8 cellular contexts compared by ENCODE assay signal in genomic region chr15:89171136-89172072, GRCh38. TPM values are rescaled to one million over a fixed set of nuclear protein-coding genes. Genes with fewer than 3 reads are reported as not detected.
A peak's percentile ranks its signal among the peaks of the same experiment; 100 is the strongest.
DNase-seq lines count a peak whose midpoint lies in the region; ATAC-seq and TF ChIP-seq lines count a peak whose summit lies in the region.

No MANE protein-coding gene starts in this region.

- intact Hi-C loops in HCT116 (cut with micrococcal nuclease) (loop anchor here (1.0 kb wide), 1 partner anchor 114 kb away; no protein-coding TSS in a partner anchor), breast epithelium (cut with DNase I; ENCODE audit: low total_unique reads) (loop anchor here (10.0 kb wide), 1 partner anchor 117 kb away; no protein-coding TSS in a partner anchor)

- BruUV-seq in HCT116 (replicated peaks; lab: Mats Ljungman, UMichigan), result no TSS peak

- no peaks in the 10 kb centered on the region for H4K20me1 ChIP-seq in HCT116 (ENCODE audit: insufficient read depth)

- no peak overlapping the region for H2AFZ ChIP-seq in HCT116 (ENCODE audit: low read depth, low read length, poor library complexity, severe bottlenecking)

- peaks cover 9% of the 10 kb centered on the region for H3K36me3 Mint-ChIP-seq in T-helper 2 cell treated with Interferon-gamma antibody and Interleukin-4, amounts not matched to agents 5 μg/mL and 100 μg/mL, for 36 hours (ENCODE audit: low read depth)

- DNase-seq in D341Med (ENCODE audit: low spot score) (peak; percentile 67), HCT116 (ENCODE audit: low read depth, low spot score) (peak; percentile 32), RWPE2 (ENCODE audit: low spot score) (no peak), breast epithelium (ENCODE audit: low spot score in 2 of 2) (no peak), left lobe of liver (ENCODE audit: low spot score) (no peak), tibial nerve (ENCODE audit: low spot score in 2 of 2) (peak in 1 of 2 donors; percentile 59)
- no peak for DNase-seq in T-helper 2 cell treated with Interferon-gamma antibody and Interleukin-4, amounts not matched to agents 5 μg/mL and 100 μg/mL, for 36 hours (ENCODE audit: low spot score)

- TF ChIP-seq EP300 in tibial nerve (IDR thresholded peaks at IDR 0.05), result no peak

- no peak overlapping the region for H3K27ac Mint-ChIP-seq in T-helper 2 cell treated with Interferon-gamma antibody and Interleukin-4, amounts not matched to agents 5 μg/mL and 100 μg/mL, for 36 hours

- TF ChIP-seq POLR2A in HCT116 (IDR thresholded peaks at IDR 0.05; ENCODE audit: borderline replicate concordance, extremely low read depth, insufficient read depth, insufficient read length) (no peak), breast epithelium (IDR thresholded peaks at IDR 0.05) (no peak), tibial nerve (IDR thresholded peaks at IDR 0.05) (no peak)

- ATAC-seq in HCT116 (peak; percentile 66), RWPE2 (ENCODE audit: low read depth) (no peak), left lobe of liver (peak; percentile 75), HG02870 (IDR thresholded peaks at IDR 0.05; ENCODE audit: unreplicated experiment) (no peak)

- RAD21 ChIA-PET in HCT116 (lab: Charles Lee; ENCODE audit: low non-redundant PET in 1 of 2, low total read pairs in 2 of 2, uncharacterized antibody in 2 of 2, unreplicated experiment in 2 of 2), result interaction anchor here (1.4 to 1.5 kb wide), 2 partner anchors 114 kb away, joined by 4 to 6 read pairs; no protein-coding TSS in a partner anchor

- H3K9me3 ChIP-seq in HCT116 (ENCODE audit: control insufficient read depth in 1 of 2, insufficient read depth in 1 of 2, low read depth in 1 of 2, low read length in 2 of 2) (no peaks in the 10 kb centered on the region), RWPE2 (ENCODE audit: severe bottlenecking) (no peaks in the 10 kb centered on the region), breast epithelium (no peaks in the 10 kb centered on the region), tibial nerve (no peaks in the 10 kb centered on the region)

- POLR2A ChIA-PET in HCT116 (lab: Charles Lee), result interaction anchor here (1.5 kb wide), 1 partner anchor 83 kb away, joined by 6 read pairs; the partner anchor contains the start of gene ABHD2

- H3K36me3 ChIP-seq in HCT116 (ENCODE audit: control insufficient read depth in 1 of 2, insufficient read depth in 2 of 2, low read length in 2 of 2) (no peaks in the 10 kb centered on the region), RWPE2 (ENCODE audit: low read depth) (peaks cover 29% of the 10 kb centered on the region), breast epithelium (no peaks in the 10 kb centered on the region), tibial nerve (peaks cover 0 to 11% (median 0%) of the 10 kb centered on the region in 3 donors)

- H3K27me3 ChIP-seq in HCT116 (ENCODE audit: insufficient read depth, low read length) (no peaks in the 10 kb centered on the region), RWPE2 (ENCODE audit: insufficient read depth, poor library complexity, severe bottlenecking) (no peaks in the 10 kb centered on the region), breast epithelium (no peaks in the 10 kb centered on the region), tibial nerve (no peaks in the 10 kb centered on the region)

- H3K4me3 Mint-ChIP-seq in T-helper 2 cell treated with Interferon-gamma antibody and Interleukin-4, amounts not matched to agents 5 μg/mL and 100 μg/mL, for 36 hours, result no peak overlapping the region

- no peaks in the 10 kb centered on the region for H3K9me3 Mint-ChIP-seq in T-helper 2 cell treated with Interferon-gamma antibody and Interleukin-4, amounts not matched to agents 5 μg/mL and 100 μg/mL, for 36 hours

- H3K27ac ChIP-seq in HCT116 (ENCODE audit: low read depth, low read length) (no peak overlapping the region), RWPE2 (ENCODE audit: poor library complexity, severe bottlenecking) (no peak overlapping the region), breast epithelium (no peak overlapping the region), tibial nerve (no peak overlapping the region)

- H3K79me2 ChIP-seq in HCT116 (ENCODE audit: insufficient read depth, low read length), result no peaks in the 10 kb centered on the region

- no peak overlapping the region for H3K4me3 ChIP-seq in HCT116 (replicated peaks in 1 of 2; ENCODE audit: low read depth in 1 of 2, low read length in 2 of 2)
- H3K4me3 ChIP-seq in RWPE2 (ENCODE audit: severe bottlenecking), result no peak overlapping the region
- no peak overlapping the region for H3K4me3 ChIP-seq in breast epithelium
- H3K4me3 ChIP-seq in tibial nerve, result no peak overlapping the region

- no peak overlapping the region for H3K4me2 ChIP-seq in HCT116 (ENCODE audit: low read length)

- peak; percentile 83 for TF ChIP-seq RAD21 in HCT116 (IDR thresholded peaks at IDR 0.05; ENCODE audit: low read depth)

- H3K4me1 Mint-ChIP-seq in T-helper 2 cell treated with Interferon-gamma antibody and Interleukin-4, amounts not matched to agents 5 μg/mL and 100 μg/mL, for 36 hours (ENCODE audit: low read depth), result peaks cover 15% of the 10 kb centered on the region

- 68 to 71% methylated on average over 12 of the region's 12 CpGs for WGBS in tibial nerve, 2 donors

- CTCF ChIA-PET in HCT116 (lab: Charles Lee), result interaction anchor here (1.0 to 5.1 kb wide), 23 partner anchors 8 to 404 kb away, joined by 3 to 38 read pairs (median 5); partner anchors contain the start of genes ABHD2 and TICRR

- H3K4me1 ChIP-seq in HCT116 (ENCODE audit: control insufficient read depth in 1 of 2, insufficient read depth in 2 of 2, low read length in 2 of 2) (peaks cover 20 to 26% of the 10 kb centered on the region in 2 experiments), RWPE2 (ENCODE audit: insufficient read depth, poor library complexity, severe bottlenecking) (peaks cover 30% of the 10 kb centered on the region), breast epithelium (peaks cover 0 to 12% of the 10 kb centered on the region in 2 donors), tibial nerve (peaks cover 0 to 50% (median 7%) of the 10 kb centered on the region in 4 donors)

- H3K9ac ChIP-seq in HCT116 (ENCODE audit: low read length), result no peak overlapping the region

- no peaks in the 10 kb centered on the region for H3K9me2 ChIP-seq in HCT116 (ENCODE audit: insufficient read depth)

- H3K27me3 Mint-ChIP-seq in T-helper 2 cell treated with Interferon-gamma antibody and Interleukin-4, amounts not matched to agents 5 μg/mL and 100 μg/mL, for 36 hours (ENCODE audit: low read depth), result no peaks in the 10 kb centered on the region

- TF ChIP-seq CTCF in HCT116 (IDR thresholded peaks at IDR 0.05 in 2 of 3, conservative IDR thresholded peaks at IDR 0.05 in 1 of 3; ENCODE audit: borderline replicate concordance in 1 of 3, insufficient read depth in 1 of 3, low read depth in 2 of 3, low read length in 2 of 3) (peak; percentile 87 to 89 (median 88)), RWPE2 (IDR thresholded peaks at IDR 0.05; ENCODE audit: poor library complexity, severe bottlenecking) (peak; percentile 88), breast epithelium (IDR thresholded peaks at IDR 0.05) (peak; percentile 19 to 61 (median 46)), tibial nerve (IDR thresholded peaks at IDR 0.05) (peak; percentile 52 to 64 (median 59))

TF ChIP-seq in HCT116, 20 proteins besides CTCF, POLR2A, EP300 and RAD21:
- TF ChIP-seq EZH2 (IDR thresholded peaks at IDR 0.05) (no peak), SRF (IDR thresholded peaks at IDR 0.05; ENCODE audit: low read depth) (no peak), CBX3 (IDR thresholded peaks at IDR 0.05; ENCODE audit: low read depth) (no peak), JUND (IDR thresholded peaks at IDR 0.05) (no peak), YY1 (IDR thresholded peaks at IDR 0.05; ENCODE audit: extremely low read depth, insufficient replicate concordance, low read depth, low read length) (no peak), ZBTB33 (IDR thresholded peaks at IDR 0.05; ENCODE audit: extremely low read depth, insufficient replicate concordance, low read length) (no peak), SP1 (IDR thresholded peaks at IDR 0.05; ENCODE audit: low read depth) (no peak), TCF7L2 (IDR thresholded peaks at IDR 0.05; ENCODE audit: borderline replicate concordance, extremely low read depth, insufficient read depth, insufficient read length) (no peak), ZNF274 (IDR thresholded peaks at IDR 0.05; ENCODE audit: low read depth, low read length) (no peak), EGR1 (IDR thresholded peaks at IDR 0.05; ENCODE audit: low read depth) (no peak), SIN3A (IDR thresholded peaks at IDR 0.05; ENCODE audit: low read depth) (no peak), MAX (IDR thresholded peaks at IDR 0.05) (no peak), EZH2phosphoT487 (IDR thresholded peaks at IDR 0.05; ENCODE audit: borderline replicate concordance) (no peak)
- TF ChIP-seq, protein P1, sequence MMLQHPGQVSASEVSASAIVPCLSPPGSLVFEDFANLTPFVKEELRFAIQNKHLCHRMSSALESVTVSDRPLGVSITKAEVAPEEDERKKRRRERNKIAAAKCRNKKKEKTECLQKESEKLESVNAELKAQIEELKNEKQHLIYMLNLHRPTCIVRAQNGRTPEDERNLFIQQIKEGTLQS (IDR thresholded peaks at IDR 0.05), result no peak
TF ChIP-seq in HCT116: peak in this region for 0.

RNA-seq across cellular contexts. Expression of gene RLBP1, which starts 50.0 kb away (rescaled TPM):
- total RNA-seq in HCT116 (2021; ENCODE audit: unreplicated experiment) (0.12 TPM), breast epithelium (not detected), left lobe of liver (not detected), tibial nerve (not detected)
- polyA plus RNA-seq in HCT116 (2012), result 0.31 TPM in 1 of 2 replicates, not detected in the other

Comparison
In these comparisons a context has a peak if more than half of its experiments do, and no peak if none do; other contexts are left out.
1. DNase-seq: peak in D341Med (single experiment) and HCT116 (single experiment); none in RWPE2 (single experiment), breast epithelium (0 of 2), left lobe of liver (single experiment) and T-helper 2 cell treated with Interferon-gamma antibody and Interleukin-4, amounts not matched to agents 5 μg/mL and 100 μg/mL, for 36 hours (single experiment).
2. ATAC-seq: peak in HCT116 (single experiment) and left lobe of liver (single experiment); none in RWPE2 (single experiment) and HG02870 (single experiment).
3. Peak in every context shown above with its lines, with median percentiles within 50 percentile points of each other: CTCF ChIP-seq.